Comparison of ENCODE assay signal across 1 cellular context in genomic region chr11:1942541-1943260, GRCh38.
TF ChIP-seq lines count a peak whose summit lies in the region.

No MANE protein-coding gene starts in this region.

TF ChIP-seq in GM12878, 131 proteins besides CTCF, POLR2A, EP300 and RAD21:
- TF ChIP-seq ZNF24 (IDR thresholded peaks at IDR 0.05) = peak; percentile 51; the same call in 1 of the 2 replicates
- TF ChIP-seq DPF2 (IDR thresholded peaks at IDR 0.05) = no peak
- no peak for TF ChIP-seq MEF2B (IDR thresholded peaks at IDR 0.05; ENCODE audit: partially characterized antibody, poor library complexity, severe bottlenecking)
